Comparison of ENCODE assay signal across 10 cellular contexts in the genomic region with DNA sequence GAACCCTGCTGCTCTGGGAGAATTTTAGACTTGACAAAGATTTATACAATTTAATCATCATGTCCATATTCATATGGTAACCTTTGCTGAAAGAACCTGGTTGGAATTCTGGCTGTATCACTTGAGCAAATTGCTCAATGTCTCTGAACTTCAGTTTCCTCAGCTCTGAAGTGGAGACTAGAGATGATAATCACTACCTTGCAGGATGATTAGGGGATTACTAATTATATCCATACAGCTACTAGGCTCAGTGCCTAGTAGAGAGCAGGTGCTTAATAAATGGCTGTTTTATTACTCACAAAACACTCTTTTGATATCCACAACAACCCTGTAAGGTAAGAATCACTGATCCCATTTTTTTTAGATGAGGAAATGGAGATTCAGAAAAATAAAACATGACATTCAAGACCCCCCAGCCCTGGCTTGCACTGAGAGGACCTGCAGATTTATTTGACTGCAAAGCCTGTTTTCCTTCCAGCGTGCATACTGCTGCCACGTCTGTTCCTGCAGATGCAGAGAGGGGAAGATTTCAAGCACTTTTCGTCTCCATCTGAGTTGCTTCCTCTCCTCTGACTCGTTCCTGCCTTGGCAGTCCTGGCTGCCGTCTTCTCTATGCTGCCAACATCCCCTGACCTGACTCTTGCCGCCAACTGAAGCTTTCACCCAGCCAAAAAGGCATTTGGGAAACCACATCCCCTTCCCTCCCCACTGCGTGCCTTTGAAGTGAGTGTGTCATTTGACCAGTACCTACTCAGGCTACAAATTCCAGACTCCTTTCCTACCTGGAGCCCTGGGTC.
DNase-seq lines count a peak whose midpoint lies in the region; ATAC-seq, FAIRE-seq and TF ChIP-seq lines count a peak whose summit lies in the region.
"Had no signal": no experiment of that assay in that cellular context is flagged by ENCODE, and none has a peak within 500 bp of the region (broad histone marks: within the 10 kb centered on the region; RNA-seq: fewer than 3 reads in every experiment).

No MANE protein-coding gene starts in this region.

- no peak overlapping the region for H3K4me3 ChIP-seq in astrocyte (ENCODE audit: insufficient read depth, low read depth, low read length)
- H3K4me3 ChIP-seq in aorta (ENCODE audit: low read length in 2 of 2) = no peak overlapping the region

- H3K9me3 ChIP-seq in astrocyte (ENCODE audit: insufficient read depth, low read depth, low read length) = no peaks in the 10 kb centered on the region
- H3K9me3 ChIP-seq in aorta (ENCODE audit: control insufficient read depth, low read length) = no peaks in the 10 kb centered on the region

- no peak overlapping the region for H2AFZ ChIP-seq in astrocyte (ENCODE audit: low read depth, low read length)

- 1 to 3% methylated on average over 7 of the region's 7 CpGs for WGBS in aorta, 2 donors

- TF ChIP-seq CTCF in astrocyte (IDR thresholded peaks at IDR 0.05; ENCODE audit: insufficient read depth, low read depth, low read length) = no peak

- H3K27me3 ChIP-seq in astrocyte (ENCODE audit: insufficient read depth, low read length) (no peaks in the 10 kb centered on the region), aorta (ENCODE audit: control insufficient read depth in 1 of 2, insufficient read depth in 2 of 2, low read length in 1 of 2) (no peaks in the 10 kb centered on the region)

- no peak overlapping the region for H3K9ac ChIP-seq in astrocyte (ENCODE audit: low read length)

- H3K4me1 ChIP-seq in astrocyte (ENCODE audit: insufficient read depth, low read length) (peaks cover 18% of the 10 kb centered on the region), aorta (ENCODE audit: control insufficient read depth in 1 of 2, insufficient read depth in 2 of 2, low read length in 2 of 2) (peaks cover 6 to 12% of the 10 kb centered on the region in 2 donors)

- peak overlapping the region; percentile 37 for H3K4me2 ChIP-seq in astrocyte (ENCODE audit: low read length)

- peaks cover 8% of the 10 kb centered on the region for H3K27me3 Mint-ChIP-seq in astrocyte (ENCODE audit: low read depth, unreplicated experiment)
- H3K27me3 Mint-ChIP-seq in stimulated activated memory B cell treated with anti-CD40 and anti-IgM and Interleukin-4, amounts not matched to agents 10 μg/mL and 1 μg/mL and 100 μg/mL, for 72 hours = peaks cover 27% of the 10 kb centered on the region

- H3K4me3 Mint-ChIP-seq in astrocyte (ENCODE audit: unreplicated experiment) = no peak overlapping the region
- no peak overlapping the region for H3K4me3 Mint-ChIP-seq in stimulated activated memory B cell treated with anti-CD40 and anti-IgM and Interleukin-4, amounts not matched to agents 10 μg/mL and 1 μg/mL and 100 μg/mL, for 72 hours
- H3K4me3 Mint-ChIP-seq: memory B cell had no signal

- H4K20me1 ChIP-seq in astrocyte (ENCODE audit: insufficient read depth, low read length) = no peaks in the 10 kb centered on the region

- intact Hi-C loops in aorta (cut with DNase I) = loop anchor here in 1 of 2 donors (10.0 kb wide), 1 partner anchor 202 kb away; no protein-coding TSS in a partner anchor

- no peaks in the 10 kb centered on the region for H3K9me3 Mint-ChIP-seq in astrocyte (ENCODE audit: unreplicated experiment)
- no peaks in the 10 kb centered on the region for H3K9me3 Mint-ChIP-seq in stimulated activated memory B cell treated with anti-CD40 and anti-IgM and Interleukin-4, amounts not matched to agents 10 μg/mL and 1 μg/mL and 100 μg/mL, for 72 hours
- H3K9me3 Mint-ChIP-seq: memory B cell had no signal

- H3K79me2 ChIP-seq in astrocyte (ENCODE audit: insufficient read depth, low read length) = no peaks in the 10 kb centered on the region

- H3K27ac ChIP-seq in astrocyte (ENCODE audit: low read depth, low read length) (no peak overlapping the region), aorta (ENCODE audit: low read depth in 1 of 2, low read length in 2 of 2) (peak overlapping the region; percentile 37 to 46)

- no peaks in the 10 kb centered on the region for H3K36me3 ChIP-seq in astrocyte (ENCODE audit: insufficient read depth, low read length)
- H3K36me3 ChIP-seq in aorta (ENCODE audit: control insufficient read depth in 1 of 2, insufficient read depth in 2 of 2, low read length in 1 of 2) = no peaks in the 10 kb centered on the region

- FAIRE-seq in astrocyte (lab: Jason Lieb, UNC) = no peak
- FAIRE-seq: A204.1 had no signal

- H3K4me1 Mint-ChIP-seq in astrocyte (ENCODE audit: low read depth, unreplicated experiment) = peaks cover 16% of the 10 kb centered on the region
- peaks cover 6% of the 10 kb centered on the region for H3K4me1 Mint-ChIP-seq in stimulated activated memory B cell treated with anti-CD40 and anti-IgM and Interleukin-4, amounts not matched to agents 10 μg/mL and 1 μg/mL and 100 μg/mL, for 72 hours

- DNase-seq in NCI-H1694 treated with DMSO at 0.1 percent for 48 hours (lab: John Stamatoyannopoulos, UW) (peak; percentile 13), NCI-H1694 (lab: John Stamatoyannopoulos, UW) (no peak), astrocyte (ENCODE audit: low read depth) (peak; percentile 77), islet precursor cell (peak; percentile 98), aorta (peak; percentile 85 to 86), occipital lobe (lab: John Stamatoyannopoulos, UW) (no peak)
- no peak for DNase-seq in activated CD4-positive, alpha-beta T cell treated with anti-CD3 and anti-CD28 coated beads for 48 hours

- peak; percentile 80 for ATAC-seq in aorta (ENCODE audit: low FRiP score)
- ATAC-seq in stimulated activated memory B cell treated with anti-CD40 and anti-IgM and Interleukin-4, amounts not matched to agents 10 μg/mL and 1 μg/mL and 100 μg/mL, for 72 hours = no peak

- H3K36me3 Mint-ChIP-seq in astrocyte (ENCODE audit: low read depth, unreplicated experiment) = no peaks in the 10 kb centered on the region
- H3K36me3 Mint-ChIP-seq in stimulated activated memory B cell treated with anti-CD40 and anti-IgM and Interleukin-4, amounts not matched to agents 10 μg/mL and 1 μg/mL and 100 μg/mL, for 72 hours = no peaks in the 10 kb centered on the region
- H3K36me3 Mint-ChIP-seq: memory B cell had no signal

- H3K27ac Mint-ChIP-seq in astrocyte (ENCODE audit: unreplicated experiment) = no peak overlapping the region
- H3K27ac Mint-ChIP-seq in stimulated activated memory B cell treated with anti-CD40 and anti-IgM and Interleukin-4, amounts not matched to agents 10 μg/mL and 1 μg/mL and 100 μg/mL, for 72 hours = no peak overlapping the region
- H3K27ac Mint-ChIP-seq: memory B cell had no signal

Comparison
In these comparisons a context has a peak if more than half of its experiments do, and no peak if none do; other contexts are left out.
1. DNase-seq: peak in NCI-H1694 treated with DMSO at 0.1 percent for 48 hours (single experiment), astrocyte (single experiment), islet precursor cell (single experiment) and aorta (2 of 2); none in NCI-H1694 (single experiment), occipital lobe (single experiment) and activated CD4-positive, alpha-beta T cell treated with anti-CD3 and anti-CD28 coated beads for 48 hours (single experiment).